1 cellular context compared by ENCODE assay signal in the genomic region with DNA sequence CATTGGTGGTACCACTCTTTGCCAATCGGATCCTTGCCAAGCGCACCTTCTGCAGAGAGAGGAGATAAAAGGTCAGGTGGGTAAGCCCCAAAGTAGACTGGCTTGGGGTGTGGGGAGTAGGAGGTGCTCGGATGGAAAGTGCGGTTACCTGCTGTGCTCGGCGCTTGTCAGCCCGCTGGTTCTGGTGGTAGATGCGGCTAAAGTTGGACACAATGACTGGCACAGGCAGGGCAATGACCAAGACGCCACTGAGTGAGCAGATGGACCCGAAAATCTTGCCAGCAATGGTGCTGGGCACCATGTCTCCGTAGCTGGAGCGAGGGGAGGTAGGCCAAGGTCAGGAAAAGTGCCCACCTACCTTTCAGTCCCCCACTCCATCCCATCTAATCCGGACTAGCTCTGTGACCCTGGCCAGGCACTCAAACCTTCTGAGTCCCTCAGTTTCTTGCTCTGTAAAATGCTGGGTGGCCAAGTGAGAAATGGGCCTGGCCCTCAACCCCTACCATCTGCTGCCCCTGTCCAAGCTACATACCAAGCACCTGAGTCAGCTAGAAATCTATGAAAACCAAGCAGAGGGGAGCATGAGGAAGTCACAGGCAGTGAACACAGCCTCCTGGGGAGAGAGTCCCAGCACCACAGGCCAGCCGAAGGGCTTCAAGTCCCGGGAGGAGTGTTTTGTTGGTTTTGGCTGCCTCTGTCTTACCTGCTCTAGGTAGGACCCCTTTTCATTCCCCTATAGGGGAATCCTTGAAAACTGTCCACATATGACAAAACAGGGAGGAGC.
TF ChIP-seq lines count a peak whose summit lies in the region.

No MANE protein-coding gene starts in this region.

TF ChIP-seq in SK-N-SH, 30 proteins besides CTCF, POLR2A, EP300 and RAD21:
- TF ChIP-seq FOXM1 (IDR thresholded peaks at IDR 0.05; ENCODE audit: low read depth), result no peak
- peak; percentile 30; the same call in 1 of the 2 replicates for TF ChIP-seq JUND (IDR thresholded peaks at IDR 0.05)
